Comparison of ENCODE assay signal across 18 cellular contexts in the genomic region with DNA sequence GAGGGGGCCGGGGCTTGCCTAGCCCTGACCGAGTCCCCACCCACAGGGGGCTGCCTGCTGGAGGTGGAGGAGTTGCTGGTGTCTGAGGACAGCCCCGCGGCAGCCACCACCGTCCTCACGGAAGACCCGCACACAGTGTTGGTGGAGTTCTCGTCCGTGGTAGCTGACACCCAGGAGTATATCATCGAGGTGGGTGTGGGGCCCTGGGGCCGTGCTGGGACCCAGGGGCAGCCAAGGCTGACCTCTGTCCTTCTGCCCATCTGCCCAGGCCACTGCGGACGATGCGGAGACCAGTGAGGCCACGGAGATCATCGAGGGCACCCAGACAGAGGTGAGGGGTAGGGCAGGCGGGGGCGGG. TPM values are rescaled to one million over a fixed set of nuclear protein-coding genes. Genes with fewer than 3 reads are reported as not detected.
DNase-seq lines count a peak whose midpoint lies in the region; ATAC-seq and TF ChIP-seq lines count a peak whose summit lies in the region.
"Had no signal": no experiment of that assay in that cellular context is flagged by ENCODE, and none has a peak within 500 bp of the region (broad histone marks: within the 10 kb centered on the region; RNA-seq: fewer than 3 reads in every experiment).

No MANE protein-coding gene starts in this region.

- H3K9me3 ChIP-seq in BLaER1 (no peaks in the 10 kb centered on the region), PC-3 (ENCODE audit: low read length) (no peaks in the 10 kb centered on the region), neuronal stem cell (replicated peaks in 1 of 2; ENCODE audit: control insufficient read depth in 2 of 2, insufficient read depth in 1 of 2, low read depth in 1 of 2, low read length in 2 of 2) (peaks cover 0 to 1% of the 10 kb centered on the region in 2 donors), SK-N-SH (no peaks in the 10 kb centered on the region)
- H3K9me3 ChIP-seq: A549, BE2C had no signal

- BruUV-seq in PC-3 (replicated peaks; lab: Mats Ljungman, UMichigan), result TSS peak; percentile 9

- H2BK120ac ChIP-seq in neuronal stem cell (ENCODE audit: low read depth, low read length), result no peak overlapping the region

- POLR2A ChIA-PET in PC-3 (lab: Charles Lee; ENCODE audit: unreplicated experiment), result no interaction called here
- POLR2A ChIA-PET in SK-N-SH (lab: Yijun Ruan, JAX), result interaction anchor here (0.5 kb wide), 1 partner anchor 16 kb away, joined by 3 read pairs; no protein-coding TSS in a partner anchor

- no peak overlapping the region for H2BK15ac ChIP-seq in neuronal stem cell (ENCODE audit: low read length)

- peaks cover 14% of the 10 kb centered on the region for H3K79me1 ChIP-seq in neuronal stem cell (ENCODE audit: low read depth, low read length)

- H3K4me1 ChIP-seq in BLaER1 (peaks cover 14% of the 10 kb centered on the region), PC-3 (ENCODE audit: insufficient read depth, low read length) (no peaks in the 10 kb centered on the region), neuronal stem cell (ENCODE audit: control insufficient read depth in 2 of 2, insufficient read depth in 1 of 2, low read depth in 1 of 2, low read length in 2 of 2) (peaks cover 0 to 16% of the 10 kb centered on the region in 2 donors), SK-N-SH (ENCODE audit: control insufficient read depth in 1 of 2, insufficient read depth in 2 of 2, low read depth in 1 of 2, low read length in 1 of 2) (peaks cover 0 to 3% of the 10 kb centered on the region in 2 experiments; a peak in 1 of 4 replicates)
- H3K4me1 ChIP-seq: A549, BE2C had no signal

- no peak overlapping the region for H2AK5ac ChIP-seq in neuronal stem cell (ENCODE audit: low read depth, low read length)

- H4K8ac ChIP-seq in neuronal stem cell (ENCODE audit: low read depth, low read length), result no peak overlapping the region

- no peak for ATAC-seq in PC-3
- no peak for ATAC-seq in activated CD8-positive, alpha-beta memory T cell treated with anti-CD3 and anti-CD28 coated beads, Interleukin-2, amount 10 ng/mL, durations not matched to agents 7 days and 5 days
- ATAC-seq: HCT116 had no signal

- peak overlapping the region; percentile 80 for H3K23ac ChIP-seq in neuronal stem cell (ENCODE audit: low read depth, low read length, poor library complexity)

- no peak overlapping the region for H3K4me3 Mint-ChIP-seq in activated CD8-positive, alpha-beta memory T cell treated with anti-CD3 and anti-CD28 coated beads, Interleukin-2, amount 10 ng/mL, durations not matched to agents 7 days and 5 days
- H3K4me3 Mint-ChIP-seq: CD4-positive, alpha-beta memory T cell; HFFc6 had no signal

- no peak overlapping the region for H3K4ac ChIP-seq in neuronal stem cell (ENCODE audit: low read length)

- intact Hi-C loops in PC-3 (cut with micrococcal nuclease), result no loop called here

- H3K79me2 ChIP-seq in PC-3 (ENCODE audit: low read length) (no peaks in the 10 kb centered on the region), SK-N-SH (ENCODE audit: insufficient read depth) (no peaks in the 10 kb centered on the region)

- CTCF ChIA-PET in PC-3 (lab: Charles Lee), result no interaction called here
- CTCF ChIA-PET in SK-N-SH (lab: Yijun Ruan, JAX), result no interaction called here
- CTCF ChIA-PET in activated CD8-positive, alpha-beta memory T cell treated with anti-CD3 and anti-CD28 coated beads, Interleukin-2, amount 10 ng/mL, durations not matched to agents 7 days and 5 days (lab: Charles Lee), result no interaction called here

- H2BK12ac ChIP-seq in neuronal stem cell (ENCODE audit: low read length), result no peak overlapping the region

- no peak overlapping the region for H2BK5ac ChIP-seq in neuronal stem cell (ENCODE audit: low read length)

- no peaks in the 10 kb centered on the region for H3F3A ChIP-seq in PC-3 (ENCODE audit: low read length, unreplicated experiment)
- H3F3A ChIP-seq in SK-N-SH (replicated peaks; ENCODE audit: insufficient read depth), result peaks cover 2% of the 10 kb centered on the region

- no peaks in the 10 kb centered on the region for H3K9me3 Mint-ChIP-seq in activated CD8-positive, alpha-beta memory T cell treated with anti-CD3 and anti-CD28 coated beads, Interleukin-2, amount 10 ng/mL, durations not matched to agents 7 days and 5 days (ENCODE audit: low read depth)
- H3K9me3 Mint-ChIP-seq: CD4-positive, alpha-beta memory T cell; H9; HFFc6 had no signal

- peak; percentile 68 for DNase-seq in H7
- DNase-seq in PC-3, result no peak
- DNase-seq in neuronal stem cell (ENCODE audit: low spot score), result no peak
- no peak for DNase-seq in SK-N-SH
- DNase-seq in activated CD8-positive, alpha-beta memory T cell treated with anti-CD3 and anti-CD28 coated beads, Interleukin-2, amount 10 ng/mL, durations not matched to agents 7 days and 5 days, result no peak
- no peak for DNase-seq in MV-4-11 (lab: John Stamatoyannopoulos, UW)
- DNase-seq: 8988T; ACHN; AML-193; BE2C; CD4-positive, alpha-beta memory T cell; DND-41; GM23248; H9; HFFc6 had no signal

- H3K27me3 ChIP-seq in BLaER1, result peaks cover 23% of the 10 kb centered on the region
- H3K27me3 ChIP-seq in H7 (ENCODE audit: control insufficient read depth, insufficient read depth, low read length), result peaks cover 22% of the 10 kb centered on the region
- no peaks in the 10 kb centered on the region for H3K27me3 ChIP-seq in PC-3 (ENCODE audit: low read length)
- peaks cover 0 to 22% (median 7%) of the 10 kb centered on the region in 3 experiments for H3K27me3 ChIP-seq in neuronal stem cell (ENCODE audit: control insufficient read depth in 3 of 3, insufficient read depth in 3 of 3, low read depth in 1 of 3, low read length in 3 of 3)
- no peaks in the 10 kb centered on the region for H3K27me3 ChIP-seq in SK-N-SH (ENCODE audit: insufficient read depth)
- H3K27me3 ChIP-seq: BE2C had no signal

- H3K9me2 ChIP-seq in PC-3 (replicated peaks; ENCODE audit: low read length) (no peaks in the 10 kb centered on the region), SK-N-SH (no peaks in the 10 kb centered on the region)

- H3K4me3 ChIP-seq in BLaER1 (no peak overlapping the region), H7 (ENCODE audit: insufficient read depth, low read depth, low read length) (no peak overlapping the region), PC-3 (ENCODE audit: low read length) (no peak overlapping the region), neuronal stem cell (ENCODE audit: low read length in 2 of 2) (no peak overlapping the region), SK-N-SH (ENCODE audit: low read depth in 2 of 2, low read length in 1 of 2) (no peak overlapping the region)
- H3K4me3 ChIP-seq: A549, GM23248 had no signal

- TF ChIP-seq CTCF in PC-3 (conservative IDR thresholded peaks at IDR 0.05; ENCODE audit: low read depth, low read length), result no peak
- TF ChIP-seq CTCF in SK-N-SH (IDR thresholded peaks at IDR 0.05), result no peak

- no peak overlapping the region for H3K27ac Mint-ChIP-seq in activated CD8-positive, alpha-beta memory T cell treated with anti-CD3 and anti-CD28 coated beads, Interleukin-2, amount 10 ng/mL, durations not matched to agents 7 days and 5 days
- H3K27ac Mint-ChIP-seq: CD4-positive, alpha-beta memory T cell; H9; HFFc6 had no signal

- TF ChIP-seq EP300 in SK-N-SH (IDR thresholded peaks at IDR 0.05; ENCODE audit: borderline replicate concordance in 1 of 2, low read depth in 1 of 2, low read length in 1 of 2), result no peak

- H4K91ac ChIP-seq in neuronal stem cell (ENCODE audit: low read depth, low read length, poor library complexity), result no peak overlapping the region

- peaks cover 3% of the 10 kb centered on the region for H3K36me3 Mint-ChIP-seq in activated CD8-positive, alpha-beta memory T cell treated with anti-CD3 and anti-CD28 coated beads, Interleukin-2, amount 10 ng/mL, durations not matched to agents 7 days and 5 days

- peaks cover 94% of the 10 kb centered on the region for H4K20me1 ChIP-seq in BLaER1
- H4K20me1 ChIP-seq in PC-3 (ENCODE audit: low read length), result no peaks in the 10 kb centered on the region
- H4K20me1 ChIP-seq in SK-N-SH (ENCODE audit: insufficient read depth), result no peaks in the 10 kb centered on the region

- H3K4me2 ChIP-seq in BLaER1, result peak overlapping the region; percentile 7; the same call in 1 of the 2 replicates
- no peak overlapping the region for H3K4me2 ChIP-seq in PC-3 (ENCODE audit: low read length)
- no peak overlapping the region for H3K4me2 ChIP-seq in neuronal stem cell (ENCODE audit: insufficient read depth, low read length, poor library complexity, severe bottlenecking)
- no peak overlapping the region for H3K4me2 ChIP-seq in SK-N-SH
- H3K4me2 ChIP-seq: A549 had no signal

- no peak overlapping the region for H3K9ac ChIP-seq in BLaER1
- no peak overlapping the region for H3K9ac ChIP-seq in PC-3 (ENCODE audit: low read length)
- no peak overlapping the region for H3K9ac ChIP-seq in neuronal stem cell (ENCODE audit: low read depth, low read length, poor library complexity)
- no peak overlapping the region for H3K9ac ChIP-seq in SK-N-SH
- H3K9ac ChIP-seq: GM23248 had no signal

- H3K4me1 Mint-ChIP-seq in activated CD8-positive, alpha-beta memory T cell treated with anti-CD3 and anti-CD28 coated beads, Interleukin-2, amount 10 ng/mL, durations not matched to agents 7 days and 5 days, result no peaks in the 10 kb centered on the region

- WGBS in neuronal stem cell (ENCODE audit: extremely low coverage in 2 of 2, insufficient read length in 2 of 2, insufficient replicate concordance in 1 of 2), 2 donors, result no CpG with 5 or more reads among the region's 18 CpGs
- 95% methylated on average over 11 of the region's 18 CpGs for WGBS in SK-N-SH (ENCODE audit: low lambda C conversion rate)

- no peaks in the 10 kb centered on the region for H3K27me3 Mint-ChIP-seq in activated CD8-positive, alpha-beta memory T cell treated with anti-CD3 and anti-CD28 coated beads, Interleukin-2, amount 10 ng/mL, durations not matched to agents 7 days and 5 days

- H2AFZ ChIP-seq in PC-3 (ENCODE audit: low read length) (no peak overlapping the region), neuronal stem cell (ENCODE audit: low read length) (no peak overlapping the region), SK-N-SH (ENCODE audit: low read depth) (no peak overlapping the region)
- H2AFZ ChIP-seq: GM23248 had no signal

- no peak for TF ChIP-seq RAD21 in SK-N-SH (IDR thresholded peaks at IDR 0.05; ENCODE audit: low read length)

- H3K36me3 ChIP-seq in BLaER1 (peaks cover 94% of the 10 kb centered on the region), H7 (replicated peaks; ENCODE audit: control insufficient read depth, insufficient read depth, low read length) (peaks cover 1% of the 10 kb centered on the region; the same call in 1 of the 2 replicates), PC-3 (ENCODE audit: low read depth, low read length) (no peaks in the 10 kb centered on the region), neuronal stem cell (replicated peaks in 1 of 2; ENCODE audit: control insufficient read depth in 2 of 2, insufficient read depth in 2 of 2, low read length in 2 of 2) (peaks cover 36 to 82% of the 10 kb centered on the region in 2 donors), SK-N-SH (replicated peaks in 1 of 2; ENCODE audit: control insufficient read depth in 1 of 2, insufficient read depth in 2 of 2, low read length in 1 of 2) (peaks cover 0 to 56% of the 10 kb centered on the region in 2 experiments)

- H3K14ac ChIP-seq in neuronal stem cell (ENCODE audit: low read length), result no peak overlapping the region

- H3K27ac ChIP-seq in BLaER1, result no peak overlapping the region
- H3K27ac ChIP-seq in PC-3 (ENCODE audit: low read length), result no peak overlapping the region
- H3K27ac ChIP-seq in neuronal stem cell (replicated peaks; ENCODE audit: low read length), result no peak overlapping the region
- H3K27ac ChIP-seq in SK-N-SH (ENCODE audit: low read depth in 2 of 2, low read length in 1 of 2), result no peak overlapping the region
- H3K27ac ChIP-seq: A549, GM23248 had no signal

- H3K18ac ChIP-seq in neuronal stem cell (ENCODE audit: low read length), result no peak overlapping the region

RNA-seq across cellular contexts. Expression of a gene that starts 1.5 kb away (rescaled TPM):
- total RNA-seq in H7 (2014; rRNA removed; shearing (Covaris generic)), result 0.48 and 0.69 TPM in 2 replicates
- 1.6 and 2.7 TPM in 2 replicates for total RNA-seq in PC-3 (2014; rRNA removed)
- 0.26 TPM for polyA plus RNA-seq in neuronal stem cell (2013, experiment 1 of 2)
- 0.30 TPM for polyA plus RNA-seq in neuronal stem cell (2013, experiment 2 of 2)
- 2.4 and 2.5 TPM in 2 replicates for polyA plus RNA-seq in SK-N-SH (2012; rRNA removed)
- 0.31 and 0.63 TPM in 2 replicates for polyA plus RNA-seq in SK-N-SH (2012; cell fraction: cytosol; rRNA removed)
- 15.1 and 20.3 TPM in 2 replicates for polyA plus RNA-seq in SK-N-SH (2012; cell fraction: nucleus; rRNA removed)
- 1 to 10 TPM; 1.5 to 2.0 TPM for total RNA-seq in activated CD8-positive, alpha-beta memory T cell treated with anti-CD3 and anti-CD28 coated beads, Interleukin-2, amount 10 ng/mL, durations not matched to agents 7 days and 5 days
- total RNA-seq: GM23248 had no signal
- polyA plus RNA-seq: CD4-positive, alpha-beta memory T cell had no signal

RNA-seq across cellular contexts. Expression of a gene that starts 11.4 kb away (rescaled TPM):
- total RNA-seq in H7 (2014; rRNA removed; shearing (Covaris generic)), result 33.4 and 36.8 TPM in 2 replicates
- 49.0 and 57.7 TPM in 2 replicates for total RNA-seq in PC-3 (2014; rRNA removed)
- 10.6 TPM for polyA plus RNA-seq in neuronal stem cell (2013, experiment 1 of 2)
- polyA plus RNA-seq in neuronal stem cell (2013, experiment 2 of 2), result 9.7 TPM
- polyA plus RNA-seq in SK-N-SH (2012; rRNA removed), result 33.0 and 34.0 TPM in 2 replicates
- 6.1 and 11.4 TPM in 2 replicates for polyA plus RNA-seq in SK-N-SH (2012; cell fraction: cytosol; rRNA removed)
- 185 and 366 TPM in 2 replicates for polyA plus RNA-seq in SK-N-SH (2012; cell fraction: nucleus; rRNA removed)
- 10 to 100 TPM; 31.3 to 37.1 TPM for total RNA-seq in activated CD8-positive, alpha-beta memory T cell treated with anti-CD3 and anti-CD28 coated beads, Interleukin-2, amount 10 ng/mL, durations not matched to agents 7 days and 5 days

RNA-seq across cellular contexts. Expression of a gene that starts 16.6 kb away (rescaled TPM):
- total RNA-seq in H7 (2014; rRNA removed; shearing (Covaris generic)), result 115 and 122 TPM in 2 replicates
- total RNA-seq in PC-3 (2014; rRNA removed), result 71.7 and 90.5 TPM in 2 replicates
- polyA plus RNA-seq in neuronal stem cell (2013, experiment 1 of 2), result 58.4 TPM
- 57.0 TPM for polyA plus RNA-seq in neuronal stem cell (2013, experiment 2 of 2)
- 53.3 and 61.8 TPM in 2 replicates for polyA plus RNA-seq in SK-N-SH (2012; rRNA removed)
- 25.8 and 38.7 TPM in 2 replicates for polyA plus RNA-seq in SK-N-SH (2012; cell fraction: cytosol; rRNA removed)
- 72.9 and 107 TPM in 2 replicates for polyA plus RNA-seq in SK-N-SH (2012; cell fraction: nucleus; rRNA removed)
- 10 to 100 TPM; 48.9 to 57.3 TPM for total RNA-seq in activated CD8-positive, alpha-beta memory T cell treated with anti-CD3 and anti-CD28 coated beads, Interleukin-2, amount 10 ng/mL, durations not matched to agents 7 days and 5 days

RNA-seq across cellular contexts. Expression of a gene that starts 20.2 kb away (rescaled TPM):
- total RNA-seq in H7 (2014; rRNA removed; shearing (Covaris generic)), result 42.5 and 57.4 TPM in 2 replicates
- total RNA-seq in PC-3 (2014; rRNA removed), result 46.0 and 58.1 TPM in 2 replicates
- polyA plus RNA-seq in neuronal stem cell (2013, experiment 1 of 2), result 32.8 TPM
- 31.7 TPM for polyA plus RNA-seq in neuronal stem cell (2013, experiment 2 of 2)
- 10.3 and 10.8 TPM in 2 replicates for polyA plus RNA-seq in SK-N-SH (2012; rRNA removed)
- polyA plus RNA-seq in SK-N-SH (2012; cell fraction: cytosol; rRNA removed), result 5.1 and 7.0 TPM in 2 replicates
- polyA plus RNA-seq in SK-N-SH (2012; cell fraction: nucleus; rRNA removed), result 33.0 and 37.2 TPM in 2 replicates
- 10 to 100 TPM; 29.8 to 34.8 TPM for total RNA-seq in activated CD8-positive, alpha-beta memory T cell treated with anti-CD3 and anti-CD28 coated beads, Interleukin-2, amount 10 ng/mL, durations not matched to agents 7 days and 5 days

RNA-seq across cellular contexts. Expression of a gene that starts 24.1 kb away (rescaled TPM):
- total RNA-seq in H7 (2014; rRNA removed; shearing (Covaris generic)), result 3.9 and 7.4 TPM in 2 replicates
- 2.1 and 4.8 TPM in 2 replicates for total RNA-seq in PC-3 (2014; rRNA removed)
- 9.0 TPM for polyA plus RNA-seq in neuronal stem cell (2013, experiment 1 of 2)
- polyA plus RNA-seq in neuronal stem cell (2013, experiment 2 of 2), result 9.1 TPM
- polyA plus RNA-seq in SK-N-SH (2012; rRNA removed), result 2.3 and 3.4 TPM in 2 replicates
- 0.37 and 0.62 TPM in 2 replicates for polyA plus RNA-seq in SK-N-SH (2012; cell fraction: cytosol; rRNA removed)
- polyA plus RNA-seq in SK-N-SH (2012; cell fraction: nucleus; rRNA removed), result 32.1 and 43.9 TPM in 2 replicates
- 10 to 100 TPM; 13.2 to 20.4 TPM for total RNA-seq in activated CD8-positive, alpha-beta memory T cell treated with anti-CD3 and anti-CD28 coated beads, Interleukin-2, amount 10 ng/mL, durations not matched to agents 7 days and 5 days
